1 cellular context compared by ENCODE assay signal in the genomic region with DNA sequence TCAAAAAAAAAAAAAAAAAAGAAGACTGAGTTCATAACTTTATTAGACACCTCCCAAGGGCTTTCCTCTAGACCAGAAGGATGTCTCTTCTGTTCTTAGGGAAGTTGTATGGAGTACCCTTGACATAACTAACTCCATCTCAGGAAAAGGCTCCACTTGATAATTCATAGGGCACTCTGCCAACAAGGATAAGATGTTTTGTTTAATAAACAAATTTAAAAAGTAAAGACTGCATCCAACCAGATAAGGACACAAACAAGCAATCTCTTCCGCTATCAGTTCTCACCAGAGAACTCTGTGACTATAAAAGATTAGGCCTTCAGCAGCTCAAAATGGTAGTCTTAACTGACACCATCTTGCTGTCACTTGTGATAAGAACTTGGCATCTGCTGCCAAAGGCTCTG.
TF ChIP-seq lines count a peak whose summit lies in the region.

No MANE protein-coding gene starts in this region.

TF ChIP-seq in K562, 482 proteins besides CTCF, POLR2A, EP300 and RAD21 (continued from another document and continues in another):
- TF ChIP-seq SMARCC2 (IDR thresholded peaks at IDR 0.05; ENCODE audit: low read depth) (peak; percentile 70; the same call in 1 of the 2 replicates), ZNF316 (IDR thresholded peaks at IDR 0.05) (no peak), HDAC3 (IDR thresholded peaks at IDR 0.05; ENCODE audit: borderline replicate concordance, partially characterized antibody) (peak; percentile 43), RAD51 (IDR thresholded peaks at IDR 0.05; ENCODE audit: borderline replicate concordance, low read depth) (no peak), MED1 (CRISPR knock-in tag; IDR thresholded peaks at IDR 0.05; ENCODE audit: borderline replicate concordance) (no peak), NR2C2 (CRISPR knock-in tag; IDR thresholded peaks at IDR 0.05) (no peak), NR2C2 (tag; IDR thresholded peaks at IDR 0.05) (no peak), CC2D1A (IDR thresholded peaks at IDR 0.05) (peak; percentile 76; the same call in 1 of the 2 replicates), DPF2 (IDR thresholded peaks at IDR 0.05) (peak; percentile 46; the same call in 1 of the 2 replicates), RBBP5 (IDR thresholded peaks at IDR 0.05; ENCODE audit: borderline replicate concordance, insufficient read depth, low read length, poor library complexity, severe bottlenecking) (no peak), KHSRP (IDR thresholded peaks at IDR 0.05) (peak; percentile 64; the same call in 1 of the 2 replicates), PML (IDR thresholded peaks at IDR 0.05; ENCODE audit: low read length) (peak; percentile 81; the same call in 1 of the 2 replicates), TRIM24 (IDR thresholded peaks at IDR 0.05) (peak; percentile 57 to 77; a peak in 3 of 4 replicates), ARID2 (IDR thresholded peaks at IDR 0.05) (no peak), SRF (CRISPR knock-in tag; IDR thresholded peaks at IDR 0.05) (no peak), POLR2AphosphoS5 (IDR thresholded peaks at IDR 0.05; ENCODE audit: control insufficient read depth, insufficient read depth, low read depth, low read length) (no peak), ETV1 (tag; conservative IDR thresholded peaks at IDR 0.05; ENCODE audit: low read depth) (no peak), HDAC2 (IDR thresholded peaks at IDR 0.05) (peak; percentile 45; the same call in 1 of the 2 replicates), ZC3H11A (IDR thresholded peaks at IDR 0.05; ENCODE audit: low read depth, low read length) (no peak), TEAD1 (CRISPR knock-in tag; IDR thresholded peaks at IDR 0.05) (peak in 1 of 2 experiments; percentile 68; a peak in 2 of 4 replicates), MTA1 (IDR thresholded peaks at IDR 0.05; ENCODE audit: borderline replicate concordance) (peak; percentile 60; the same call in 1 of the 2 replicates), MBD2 (IDR thresholded peaks at IDR 0.05; ENCODE audit: borderline replicate concordance, low read depth) (no peak), NFIC (IDR thresholded peaks at IDR 0.05) (peak; percentile 76), HSF4 (CRISPR knock-in tag; IDR thresholded peaks at IDR 0.05; ENCODE audit: borderline replicate concordance) (peak; percentile 83; the same call in 1 of the 2 replicates), ZNF583 (CRISPR knock-in tag; IDR thresholded peaks at IDR 0.05) (peak; percentile 57; the same call in 1 of the 2 replicates), MEF2D (tag; conservative IDR thresholded peaks at IDR 0.05; ENCODE audit: low read depth) (0 out of 2 replicates have a peak, but pooled peaks have one; percentile 39), BCL6 (CRISPR knock-in tag; IDR thresholded peaks at IDR 0.05) (peak; percentile 69; the same call in 1 of the 2 replicates), MTA2 (IDR thresholded peaks at IDR 0.05; ENCODE audit: low read depth) (peak; percentile 86), PTBP1 (IDR thresholded peaks at IDR 0.05; ENCODE audit: low read depth, low read length) (no peak), CXXC5 (CRISPR knock-in tag; IDR thresholded peaks at IDR 0.05) (no peak), RBM22 (IDR thresholded peaks at IDR 0.05; ENCODE audit: low read depth, low read length, poor library complexity, severe bottlenecking) (no peak), TEAD4 (IDR thresholded peaks at IDR 0.05; ENCODE audit: low read length) (peak; percentile 93), TEAD4 (CRISPR knock-in tag; IDR thresholded peaks at IDR 0.05; ENCODE audit: borderline replicate concordance) (no peak), BHLHE40 (IDR thresholded peaks at IDR 0.05; ENCODE audit: low read length) (no peak), ZNF311 (CRISPR knock-in tag; IDR thresholded peaks at IDR 0.05) (peak; percentile 70), KLF16 (IDR thresholded peaks at IDR 0.05) (peak; percentile 77), TBL1XR1 (IDR thresholded peaks at IDR 0.05; ENCODE audit: low read length in 2 of 2) (peak in 1 of 2 experiments; percentile 59; a peak in 1 of 4 replicates), PHB2 (IDR thresholded peaks at IDR 0.05; ENCODE audit: low read depth) (peak; percentile 41; the same call in 1 of the 2 replicates), BRD9 (IDR thresholded peaks at IDR 0.05; ENCODE audit: low read depth, partially characterized antibody) (no peak), KLF6 (CRISPR knock-in tag; IDR thresholded peaks at IDR 0.05; ENCODE audit: borderline replicate concordance) (peak; percentile 72; the same call in 1 of the 2 replicates), MEIS2 (IDR thresholded peaks at IDR 0.05; ENCODE audit: partially characterized antibody) (peak; percentile 41), ILF3 (IDR thresholded peaks at IDR 0.05; ENCODE audit: borderline replicate concordance) (no peak), CBFA2T2 (conservative IDR thresholded peaks at IDR 0.05) (peak; percentile 80), YY1 (IDR thresholded peaks at IDR 0.05; ENCODE audit: borderline replicate concordance in 1 of 3, control insufficient read depth in 1 of 3, extremely low read depth in 1 of 3, insufficient read depth in 3 of 3, insufficient read length in 1 of 3, insufficient replicate concordance in 2 of 3, low read depth in 1 of 3, low read length in 2 of 3) (no peak), KAT7 (CRISPR knock-in tag; IDR thresholded peaks at IDR 0.05; ENCODE audit: borderline replicate concordance) (no peak), RBFOX2 (IDR thresholded peaks at IDR 0.05; ENCODE audit: low read depth, low read length) (no peak), ZNF431 (CRISPR knock-in tag; IDR thresholded peaks at IDR 0.05) (no peak), RCOR1 (IDR thresholded peaks at IDR 0.05; ENCODE audit: borderline replicate concordance in 1 of 2, low read depth in 2 of 2, low read length in 2 of 2) (peak; percentile 22 to 85; a peak in 3 of 4 replicates), ZNF24 (IDR thresholded peaks at IDR 0.05) (no peak), ZFX (CRISPR knock-in tag; IDR thresholded peaks at IDR 0.05) (no peak), ARHGAP35 (IDR thresholded peaks at IDR 0.05; ENCODE audit: partially characterized antibody) (no peak)
- TF ChIP-seq, protein P1, sequence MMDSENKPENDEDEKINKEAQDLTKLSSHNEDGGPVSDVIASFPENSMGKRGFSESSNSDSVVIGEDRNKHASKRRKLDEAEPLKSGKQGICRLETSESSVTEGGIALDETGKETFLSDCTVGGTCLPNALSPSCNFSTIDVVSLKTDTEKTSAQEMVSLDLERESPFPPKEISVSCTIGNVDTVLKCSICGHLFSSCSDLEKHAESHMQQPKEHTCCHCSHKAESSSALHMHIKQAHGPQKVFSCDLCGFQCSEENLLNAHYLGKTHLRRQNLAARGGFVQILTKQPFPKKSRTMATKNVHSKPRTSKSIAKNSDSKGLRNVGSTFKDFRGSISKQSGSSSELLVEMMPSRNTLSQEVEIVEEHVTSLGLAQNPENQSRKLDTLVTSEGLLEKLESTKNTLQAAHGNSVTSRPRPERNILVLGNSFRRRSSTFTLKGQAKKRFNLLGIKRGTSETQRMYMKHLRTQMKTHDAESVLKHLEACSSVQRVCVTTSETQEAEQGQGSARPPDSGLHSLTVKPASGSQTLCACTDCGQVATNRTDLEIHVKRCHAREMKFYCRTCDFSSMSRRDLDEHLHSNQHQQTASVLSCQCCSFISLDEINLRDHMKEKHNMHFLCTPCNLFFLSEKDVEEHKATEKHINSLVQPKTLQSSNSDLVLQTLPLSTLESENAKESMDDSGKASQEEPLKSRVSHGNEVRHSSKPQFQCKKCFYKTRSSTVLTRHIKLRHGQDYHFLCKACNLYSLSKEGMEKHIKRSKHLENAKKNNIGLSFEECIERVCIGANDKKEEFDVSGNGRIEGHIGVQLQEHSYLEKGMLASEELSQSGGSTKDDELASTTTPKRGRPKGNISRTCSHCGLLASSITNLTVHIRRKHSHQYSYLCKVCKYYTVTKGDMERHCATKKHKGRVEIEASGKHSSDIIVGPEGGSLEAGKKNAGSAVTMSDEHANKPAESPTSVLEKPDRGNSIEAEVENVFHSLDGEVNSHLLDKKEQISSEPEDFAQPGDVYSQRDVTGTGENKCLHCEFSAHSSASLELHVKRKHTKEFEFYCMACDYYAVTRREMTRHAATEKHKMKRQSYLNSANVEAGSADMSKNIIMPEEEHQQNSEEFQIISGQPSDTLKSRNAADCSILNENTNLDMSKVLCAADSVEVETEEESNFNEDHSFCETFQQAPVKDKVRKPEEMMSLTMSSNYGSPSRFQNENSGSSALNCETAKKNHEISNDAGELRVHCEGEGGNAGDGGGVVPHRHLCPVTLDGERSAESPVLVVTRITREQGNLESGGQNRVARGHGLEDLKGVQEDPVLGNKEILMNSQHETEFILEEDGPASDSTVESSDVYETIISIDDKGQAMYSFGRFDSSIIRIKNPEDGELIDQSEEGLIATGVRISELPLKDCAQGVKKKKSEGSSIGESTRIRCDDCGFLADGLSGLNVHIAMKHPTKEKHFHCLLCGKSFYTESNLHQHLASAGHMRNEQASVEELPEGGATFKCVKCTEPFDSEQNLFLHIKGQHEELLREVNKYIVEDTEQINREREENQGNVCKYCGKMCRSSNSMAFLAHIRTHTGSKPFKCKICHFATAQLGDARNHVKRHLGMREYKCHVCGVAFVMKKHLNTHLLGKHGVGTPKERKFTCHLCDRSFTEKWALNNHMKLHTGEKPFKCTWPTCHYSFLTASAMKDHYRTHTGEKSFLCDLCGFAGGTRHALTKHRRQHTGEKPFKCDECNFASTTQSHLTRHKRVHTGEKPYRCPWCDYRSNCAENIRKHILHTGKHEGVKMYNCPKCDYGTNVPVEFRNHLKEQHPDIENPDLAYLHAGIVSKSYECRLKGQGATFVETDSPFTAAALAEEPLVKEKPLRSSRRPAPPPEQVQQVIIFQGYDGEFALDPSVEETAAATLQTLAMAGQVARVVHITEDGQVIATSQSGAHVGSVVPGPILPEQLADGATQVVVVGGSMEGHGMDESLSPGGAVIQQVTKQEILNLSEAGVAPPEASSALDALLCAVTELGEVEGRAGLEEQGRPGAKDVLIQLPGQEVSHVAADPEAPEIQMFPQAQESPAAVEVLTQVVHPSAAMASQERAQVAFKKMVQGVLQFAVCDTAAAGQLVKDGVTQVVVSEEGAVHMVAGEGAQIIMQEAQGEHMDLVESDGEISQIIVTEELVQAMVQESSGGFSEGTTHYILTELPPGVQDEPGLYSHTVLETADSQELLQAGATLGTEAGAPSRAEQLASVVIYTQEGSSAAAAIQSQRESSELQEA (IDR thresholded peaks at IDR 0.05; ENCODE audit: low read depth): no peak
- TF ChIP-seq, protein P2, sequence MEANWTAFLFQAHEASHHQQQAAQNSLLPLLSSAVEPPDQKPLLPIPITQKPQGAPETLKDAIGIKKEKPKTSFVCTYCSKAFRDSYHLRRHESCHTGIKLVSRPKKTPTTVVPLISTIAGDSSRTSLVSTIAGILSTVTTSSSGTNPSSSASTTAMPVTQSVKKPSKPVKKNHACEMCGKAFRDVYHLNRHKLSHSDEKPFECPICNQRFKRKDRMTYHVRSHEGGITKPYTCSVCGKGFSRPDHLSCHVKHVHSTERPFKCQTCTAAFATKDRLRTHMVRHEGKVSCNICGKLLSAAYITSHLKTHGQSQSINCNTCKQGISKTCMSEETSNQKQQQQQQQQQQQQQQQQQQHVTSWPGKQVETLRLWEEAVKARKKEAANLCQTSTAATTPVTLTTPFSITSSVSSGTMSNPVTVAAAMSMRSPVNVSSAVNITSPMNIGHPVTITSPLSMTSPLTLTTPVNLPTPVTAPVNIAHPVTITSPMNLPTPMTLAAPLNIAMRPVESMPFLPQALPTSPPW (CRISPR knock-in tag; IDR thresholded peaks at IDR 0.05): peak; percentile 11; the same call in 1 of the 2 replicates
- TF ChIP-seq, protein P3, sequence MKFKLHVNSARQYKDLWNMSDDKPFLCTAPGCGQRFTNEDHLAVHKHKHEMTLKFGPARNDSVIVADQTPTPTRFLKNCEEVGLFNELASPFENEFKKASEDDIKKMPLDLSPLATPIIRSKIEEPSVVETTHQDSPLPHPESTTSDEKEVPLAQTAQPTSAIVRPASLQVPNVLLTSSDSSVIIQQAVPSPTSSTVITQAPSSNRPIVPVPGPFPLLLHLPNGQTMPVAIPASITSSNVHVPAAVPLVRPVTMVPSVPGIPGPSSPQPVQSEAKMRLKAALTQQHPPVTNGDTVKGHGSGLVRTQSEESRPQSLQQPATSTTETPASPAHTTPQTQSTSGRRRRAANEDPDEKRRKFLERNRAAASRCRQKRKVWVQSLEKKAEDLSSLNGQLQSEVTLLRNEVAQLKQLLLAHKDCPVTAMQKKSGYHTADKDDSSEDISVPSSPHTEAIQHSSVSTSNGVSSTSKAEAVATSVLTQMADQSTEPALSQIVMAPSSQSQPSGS (CRISPR knock-in tag; IDR thresholded peaks at IDR 0.05): no peak
- TF ChIP-seq, protein P4, sequence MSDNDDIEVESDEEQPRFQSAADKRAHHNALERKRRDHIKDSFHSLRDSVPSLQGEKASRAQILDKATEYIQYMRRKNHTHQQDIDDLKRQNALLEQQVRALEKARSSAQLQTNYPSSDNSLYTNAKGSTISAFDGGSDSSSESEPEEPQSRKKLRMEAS (CRISPR knock-in tag; IDR thresholded peaks at IDR 0.05): no peak
- TF ChIP-seq, protein P5, sequence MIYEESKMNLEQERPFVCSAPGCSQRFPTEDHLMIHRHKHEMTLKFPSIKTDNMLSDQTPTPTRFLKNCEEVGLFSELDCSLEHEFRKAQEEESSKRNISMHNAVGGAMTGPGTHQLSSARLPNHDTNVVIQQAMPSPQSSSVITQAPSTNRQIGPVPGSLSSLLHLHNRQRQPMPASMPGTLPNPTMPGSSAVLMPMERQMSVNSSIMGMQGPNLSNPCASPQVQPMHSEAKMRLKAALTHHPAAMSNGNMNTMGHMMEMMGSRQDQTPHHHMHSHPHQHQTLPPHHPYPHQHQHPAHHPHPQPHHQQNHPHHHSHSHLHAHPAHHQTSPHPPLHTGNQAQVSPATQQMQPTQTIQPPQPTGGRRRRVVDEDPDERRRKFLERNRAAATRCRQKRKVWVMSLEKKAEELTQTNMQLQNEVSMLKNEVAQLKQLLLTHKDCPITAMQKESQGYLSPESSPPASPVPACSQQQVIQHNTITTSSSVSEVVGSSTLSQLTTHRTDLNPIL (CRISPR knock-in tag; IDR thresholded peaks at IDR 0.05): no peak
- TF ChIP-seq, protein P6, sequence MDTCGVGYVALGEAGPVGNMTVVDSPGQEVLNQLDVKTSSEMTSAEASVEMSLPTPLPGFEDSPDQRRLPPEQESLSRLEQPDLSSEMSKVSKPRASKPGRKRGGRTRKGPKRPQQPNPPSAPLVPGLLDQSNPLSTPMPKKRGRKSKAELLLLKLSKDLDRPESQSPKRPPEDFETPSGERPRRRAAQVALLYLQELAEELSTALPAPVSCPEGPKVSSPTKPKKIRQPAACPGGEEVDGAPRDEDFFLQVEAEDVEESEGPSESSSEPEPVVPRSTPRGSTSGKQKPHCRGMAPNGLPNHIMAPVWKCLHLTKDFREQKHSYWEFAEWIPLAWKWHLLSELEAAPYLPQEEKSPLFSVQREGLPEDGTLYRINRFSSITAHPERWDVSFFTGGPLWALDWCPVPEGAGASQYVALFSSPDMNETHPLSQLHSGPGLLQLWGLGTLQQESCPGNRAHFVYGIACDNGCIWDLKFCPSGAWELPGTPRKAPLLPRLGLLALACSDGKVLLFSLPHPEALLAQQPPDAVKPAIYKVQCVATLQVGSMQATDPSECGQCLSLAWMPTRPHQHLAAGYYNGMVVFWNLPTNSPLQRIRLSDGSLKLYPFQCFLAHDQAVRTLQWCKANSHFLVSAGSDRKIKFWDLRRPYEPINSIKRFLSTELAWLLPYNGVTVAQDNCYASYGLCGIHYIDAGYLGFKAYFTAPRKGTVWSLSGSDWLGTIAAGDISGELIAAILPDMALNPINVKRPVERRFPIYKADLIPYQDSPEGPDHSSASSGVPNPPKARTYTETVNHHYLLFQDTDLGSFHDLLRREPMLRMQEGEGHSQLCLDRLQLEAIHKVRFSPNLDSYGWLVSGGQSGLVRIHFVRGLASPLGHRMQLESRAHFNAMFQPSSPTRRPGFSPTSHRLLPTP (IDR thresholded peaks at IDR 0.05; ENCODE audit: borderline replicate concordance, extremely low read depth, insufficient read length): no peak
